ENCODE assay signal across 16 cellular contexts in genomic region chrX:13816899-13817298, GRCh38. TPM values are rescaled to one million over a fixed set of nuclear protein-coding genes. Genes with fewer than 3 reads are reported as not detected.
DNase-seq lines count a peak whose midpoint lies in the region; ATAC-seq and TF ChIP-seq lines count a peak whose summit lies in the region.
"Had no signal": no experiment of that assay in that cellular context is flagged by ENCODE, and none has a peak within 500 bp of the region (broad histone marks: within the 10 kb centered on the region; RNA-seq: fewer than 3 reads in every experiment).

Gene GPM6B, minus strand, starts transcription at chrX:13817093. Its CDS starts 189 bp downstream, at chrX:13816904.

- no peaks in the 10 kb centered on the region for H3K9me3 ChIP-seq in SJCRH30 (replicated peaks)
- no peaks in the 10 kb centered on the region for H3K9me3 ChIP-seq in esophagus muscularis mucosa
- H3K9me3 ChIP-seq in neural cell (ENCODE audit: low read length): no peaks in the 10 kb centered on the region
- no peaks in the 10 kb centered on the region for H3K9me3 ChIP-seq in upper lobe of left lung
- H3K9me3 ChIP-seq in HAP-1: no peaks in the 10 kb centered on the region
- H3K9me3 ChIP-seq: neutrophil had no signal

- H3K27ac ChIP-seq in SJCRH30 (no peak within 1 kb of the TSS), esophagus muscularis mucosa (replicated peaks in 1 of 4) (no peak within 1 kb of the TSS), neural cell (ENCODE audit: low read length) (peak within 1 kb of the TSS; percentile 93), upper lobe of left lung (no peak within 1 kb of the TSS)
- H3K27ac ChIP-seq: KMS-11, neutrophil had no signal

- no peak within 1 kb of the TSS for H3K4me3 Mint-ChIP-seq in Calu3 (ENCODE audit: low read depth, unreplicated experiment)
- H3K4me3 Mint-ChIP-seq: activated T-helper 17 cell treated with anti-CD3 and anti-CD28 coated beads, Interleukin-2, amount 50 U/mL, for 72 hours; CD4-positive, CD25-positive, alpha-beta regulatory T cell had no signal

- peaks cover 43% of the 10 kb centered on the region for H3K79me2 ChIP-seq in neural cell (replicated peaks; ENCODE audit: insufficient read depth, low read length)

- TF ChIP-seq POLR2A in esophagus muscularis mucosa (IDR thresholded peaks at IDR 0.05; ENCODE audit: low read depth) (no peak), upper lobe of left lung (IDR thresholded peaks at IDR 0.05) (no peak)

- CTCF ChIA-PET in Calu3 (lab: Charles Lee): no interaction called here

- no peak within 1 kb of the TSS for H3K27ac Mint-ChIP-seq in Calu3 (ENCODE audit: unreplicated experiment)
- H3K27ac Mint-ChIP-seq: activated T-helper 17 cell treated with anti-CD3 and anti-CD28 coated beads, Interleukin-2, amount 50 U/mL, for 72 hours; CD4-positive, CD25-positive, alpha-beta regulatory T cell had no signal

- H3K4me1 Mint-ChIP-seq in Calu3 (ENCODE audit: low read depth, unreplicated experiment): no peaks in the 10 kb centered on the region
- H3K4me1 Mint-ChIP-seq: activated T-helper 17 cell treated with anti-CD3 and anti-CD28 coated beads, Interleukin-2, amount 50 U/mL, for 72 hours; CD4-positive, CD25-positive, alpha-beta regulatory T cell had no signal

- in situ Hi-C loops in HAP-1 (cut with MboI; ENCODE audit: low sequenced_read_pairs): no loop called here

- DNase-seq in SJCRH30 (no peak), esophagus muscularis mucosa (ENCODE audit: extremely low spot score) (no peak), upper lobe of left lung (no peak), HAP-1 (ENCODE audit: low spot score in 2 of 2) (no peak), SK-N-DZ (ENCODE audit: low spot score) (no peak), Calu3 (no peak)
- DNase-seq: activated CD4-positive, alpha-beta T cell treated with anti-CD3 and anti-CD28 coated beads, Interleukin-2, amount 50 U/mL, for 1 hour; CD4-positive, CD25-positive, alpha-beta regulatory T cell; NCI-H187 treated with DMSO at 0.1 percent for 48 hours; stimulated activated CD4-positive, alpha-beta T cell treated with anti-CD3 and anti-CD28 coated beads, Interleukin-4, amount 100 ng/mL, for 24 hours; stimulated activated naive CD4-positive, alpha-beta T cell had no signal

- no TSS peak for BruUV-seq in Calu3 (replicated peaks; lab: Mats Ljungman, UMichigan)

- no peak within 1 kb of the TSS for H2AFZ ChIP-seq in neural cell (ENCODE audit: low read depth, low read length)

- H3K36me3 Mint-ChIP-seq in Calu3 (ENCODE audit: insufficient read depth, unreplicated experiment): no peaks in the 10 kb centered on the region
- H3K36me3 Mint-ChIP-seq: CD4-positive, CD25-positive, alpha-beta regulatory T cell had no signal

- H3K4me3 ChIP-seq in SJCRH30 (no peak within 1 kb of the TSS), esophagus muscularis mucosa (peak within 1 kb of the TSS; percentile 9 to 15 (median 10)), neural cell (ENCODE audit: low read length) (peak within 1 kb of the TSS; percentile 71), upper lobe of left lung (no peak within 1 kb of the TSS), HAP-1 (no peak within 1 kb of the TSS)

- peaks cover 42% of the 10 kb centered on the region for H3K27me3 Mint-ChIP-seq in Calu3 (ENCODE audit: unreplicated experiment)

- intact Hi-C loops in esophagus muscularis mucosa (cut with DNase I) (no loop called here), Calu3 (cut with micrococcal nuclease; ENCODE audit: unreplicated experiment) (no loop called here)

- ATAC-seq in upper lobe of left lung (ENCODE audit: low FRiP score in 2 of 2) (no peak), GM21529 (IDR thresholded peaks at IDR 0.05; ENCODE audit: unreplicated experiment) (no peak)
- ATAC-seq: activated T-helper 17 cell treated with anti-CD3 and anti-CD28 coated beads, Interleukin-2, amount 50 U/mL, for 72 hours had no signal

- 43% methylated on average over 11 of the region's 11 CpGs for WGBS in esophagus muscularis mucosa
- WGBS in upper lobe of left lung, 2 donors: 33 to 66% methylated on average over 6 to 11 of the region's 11 CpGs

- no peaks in the 10 kb centered on the region for H3K9me3 Mint-ChIP-seq in Calu3 (ENCODE audit: low read depth, unreplicated experiment)
- H3K9me3 Mint-ChIP-seq: activated T-helper 17 cell treated with anti-CD3 and anti-CD28 coated beads, Interleukin-2, amount 50 U/mL, for 72 hours had no signal

- no peak for TF ChIP-seq RAD21 in neural cell (conservative IDR thresholded peaks at IDR 0.05)

- H3F3A ChIP-seq in neural cell (ENCODE audit: insufficient read depth, low read length, poor library complexity, severe bottlenecking): no peaks in the 10 kb centered on the region

- H3K4me1 ChIP-seq in SJCRH30 (no peaks in the 10 kb centered on the region), esophagus muscularis mucosa (no peaks in the 10 kb centered on the region), upper lobe of left lung (no peaks in the 10 kb centered on the region), HAP-1 (peaks cover 3% of the 10 kb centered on the region; the same call in 1 of the 2 replicates)

- no peaks in the 10 kb centered on the region for H3K9me2 ChIP-seq in neural cell (ENCODE audit: insufficient read depth, low read length)

- peak within 1 kb of the TSS; percentile 86 for H3K9ac ChIP-seq in neural cell (ENCODE audit: low read length)
- H3K9ac ChIP-seq: KMS-11 had no signal

- peak within 1 kb of the TSS; percentile 30 for H3K4me2 ChIP-seq in neural cell (ENCODE audit: low read length)
- H3K4me2 ChIP-seq: KMS-11 had no signal

- no peaks in the 10 kb centered on the region for H3K36me3 ChIP-seq in SJCRH30
- no peaks in the 10 kb centered on the region for H3K36me3 ChIP-seq in esophagus muscularis mucosa
- no peaks in the 10 kb centered on the region for H3K36me3 ChIP-seq in neural cell (ENCODE audit: insufficient read depth, low read length)
- H3K36me3 ChIP-seq in upper lobe of left lung: no peaks in the 10 kb centered on the region
- no peaks in the 10 kb centered on the region for H3K36me3 ChIP-seq in HAP-1 (replicated peaks)
- H3K36me3 ChIP-seq: neutrophil had no signal

- H4K20me1 ChIP-seq in neural cell (ENCODE audit: insufficient read depth): no peaks in the 10 kb centered on the region

- no peak for TF ChIP-seq EP300 in esophagus muscularis mucosa (IDR thresholded peaks at IDR 0.05)
- peak; percentile 37 for TF ChIP-seq EP300 in neural cell (conservative IDR thresholded peaks at IDR 0.05; ENCODE audit: poor library complexity, severe bottlenecking)
- no peak for TF ChIP-seq EP300 in upper lobe of left lung (IDR thresholded peaks at IDR 0.05)

- no peaks in the 10 kb centered on the region for H3K27me3 ChIP-seq in SJCRH30
- H3K27me3 ChIP-seq in esophagus muscularis mucosa: no peaks in the 10 kb centered on the region
- no peaks in the 10 kb centered on the region for H3K27me3 ChIP-seq in neural cell (ENCODE audit: insufficient read depth, low read depth, low read length)
- H3K27me3 ChIP-seq in upper lobe of left lung: no peaks in the 10 kb centered on the region
- peaks cover 4% of the 10 kb centered on the region for H3K27me3 ChIP-seq in HAP-1 (ENCODE audit: low read depth)
- H3K27me3 ChIP-seq: neutrophil had no signal

- TF ChIP-seq CTCF in esophagus muscularis mucosa (IDR thresholded peaks at IDR 0.05) (no peak), neural cell (IDR thresholded peaks at IDR 0.05; ENCODE audit: poor library complexity, severe bottlenecking) (no peak), upper lobe of left lung (IDR thresholded peaks at IDR 0.05) (no peak), Calu3 (IDR thresholded peaks at IDR 0.05; ENCODE audit: unreplicated experiment) (no peak)

TF ChIP-seq in neural cell, 6 proteins besides CTCF, POLR2A, EP300 and RAD21:
- TF ChIP-seq MXI1 (conservative IDR thresholded peaks at IDR 0.05; ENCODE audit: poor library complexity, severe bottlenecking) (no peak), REST (IDR thresholded peaks at IDR 0.05; ENCODE audit: borderline replicate concordance) (peak; percentile 35), EZH2 (IDR thresholded peaks at IDR 0.05; ENCODE audit: borderline replicate concordance, insufficient read depth, low read length, poor library complexity, severe bottlenecking) (no peak), TAF1 (IDR thresholded peaks at IDR 0.05; ENCODE audit: low read depth) (no peak), POLR2AphosphoS5 (IDR thresholded peaks at IDR 0.05) (no peak), SMC3 (conservative IDR thresholded peaks at IDR 0.05; ENCODE audit: poor library complexity) (peak; percentile 17)
TF ChIP-seq in neural cell: peak in this region for 2.

RNA-seq across cellular contexts. Expression of gene GPM6B, which starts in this region (rescaled TPM):
- 85.4 and 89.5 TPM in 2 replicates for total RNA-seq in SJCRH30 (2014; rRNA removed; shearing (Covaris generic))
- total RNA-seq in esophagus muscularis mucosa: 10 to 100 TPM; 33.2 to 57.2 (median 45.2) TPM
- 205 and 212 TPM in 2 replicates for polyA plus RNA-seq in neural cell
- polyA minus RNA-seq in neural cell: 216 and 223 TPM in 2 replicates
- 10 to 100 TPM in 5 of 6 donors, 1 to 10 TPM in 1; 5.2 to 29.6 (median 21.8) TPM for total RNA-seq in upper lobe of left lung
- polyA plus RNA-seq in SK-N-DZ (2014; cell fraction: cytosol; rRNA removed): 21.9 and 23.5 TPM in 2 replicates
- 16.9 and 18.2 TPM in 2 replicates for polyA plus RNA-seq in SK-N-DZ (2014; cell fraction: nucleus; rRNA removed)
- total RNA-seq in Calu3 (2022): 2.3 and 4.3 TPM in 2 replicates
- total RNA-seq: activated T-helper 17 cell treated with anti-CD3 and anti-CD28 coated beads, Interleukin-2, amount 50 U/mL, for 72 hours; CD4-positive, CD25-positive, alpha-beta regulatory T cell had no signal

Comparison
In these comparisons a context has a peak if more than half of its experiments do, and no peak if none do; other contexts are left out.
1. H3K4me3 ChIP-seq: peak in esophagus muscularis mucosa (4 of 4) and neural cell (single experiment); none in SJCRH30 (single experiment), upper lobe of left lung (0 of 4) and HAP-1 (single experiment).